In the genomic region with DNA sequence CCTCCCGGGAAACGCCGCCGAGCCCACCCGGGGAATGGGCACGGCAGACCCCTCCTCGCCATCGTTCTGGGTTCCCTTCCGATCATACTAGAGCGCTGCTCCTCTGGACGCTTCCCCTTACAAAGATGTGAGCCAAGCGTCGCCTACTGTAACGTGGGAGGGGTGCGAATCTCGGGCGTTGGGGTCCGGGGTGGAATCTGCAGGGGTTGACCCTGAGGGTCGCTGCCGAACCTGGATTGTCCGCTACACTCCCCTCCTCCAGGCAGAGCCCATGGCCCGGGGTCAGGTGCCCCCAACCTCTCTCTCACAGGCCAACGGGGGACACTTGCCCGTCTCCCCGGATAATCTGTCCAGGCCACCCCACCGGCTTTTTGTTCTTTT, we compare ENCODE assay signal across 1 cellular context.
TF ChIP-seq lines count a peak whose summit lies in the region.

No MANE protein-coding gene starts in this region.

TF ChIP-seq in GM23338, 12 proteins besides CTCF, POLR2A, EP300 and RAD21 (continued from another document):
- TF ChIP-seq, protein P1, sequence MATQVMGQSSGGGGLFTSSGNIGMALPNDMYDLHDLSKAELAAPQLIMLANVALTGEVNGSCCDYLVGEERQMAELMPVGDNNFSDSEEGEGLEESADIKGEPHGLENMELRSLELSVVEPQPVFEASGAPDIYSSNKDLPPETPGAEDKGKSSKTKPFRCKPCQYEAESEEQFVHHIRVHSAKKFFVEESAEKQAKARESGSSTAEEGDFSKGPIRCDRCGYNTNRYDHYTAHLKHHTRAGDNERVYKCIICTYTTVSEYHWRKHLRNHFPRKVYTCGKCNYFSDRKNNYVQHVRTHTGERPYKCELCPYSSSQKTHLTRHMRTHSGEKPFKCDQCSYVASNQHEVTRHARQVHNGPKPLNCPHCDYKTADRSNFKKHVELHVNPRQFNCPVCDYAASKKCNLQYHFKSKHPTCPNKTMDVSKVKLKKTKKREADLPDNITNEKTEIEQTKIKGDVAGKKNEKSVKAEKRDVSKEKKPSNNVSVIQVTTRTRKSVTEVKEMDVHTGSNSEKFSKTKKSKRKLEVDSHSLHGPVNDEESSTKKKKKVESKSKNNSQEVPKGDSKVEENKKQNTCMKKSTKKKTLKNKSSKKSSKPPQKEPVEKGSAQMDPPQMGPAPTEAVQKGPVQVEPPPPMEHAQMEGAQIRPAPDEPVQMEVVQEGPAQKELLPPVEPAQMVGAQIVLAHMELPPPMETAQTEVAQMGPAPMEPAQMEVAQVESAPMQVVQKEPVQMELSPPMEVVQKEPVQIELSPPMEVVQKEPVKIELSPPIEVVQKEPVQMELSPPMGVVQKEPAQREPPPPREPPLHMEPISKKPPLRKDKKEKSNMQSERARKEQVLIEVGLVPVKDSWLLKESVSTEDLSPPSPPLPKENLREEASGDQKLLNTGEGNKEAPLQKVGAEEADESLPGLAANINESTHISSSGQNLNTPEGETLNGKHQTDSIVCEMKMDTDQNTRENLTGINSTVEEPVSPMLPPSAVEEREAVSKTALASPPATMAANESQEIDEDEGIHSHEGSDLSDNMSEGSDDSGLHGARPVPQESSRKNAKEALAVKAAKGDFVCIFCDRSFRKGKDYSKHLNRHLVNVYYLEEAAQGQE (IDR thresholded peaks at IDR 0.05; ENCODE audit: unreplicated experiment), result no peak
- TF ChIP-seq CREB1 (CRISPR knock-in tag; IDR thresholded peaks at IDR 0.05; ENCODE audit: low read depth), result no peak
- no peak for TF ChIP-seq ZNF114 (CRISPR knock-in tag; IDR thresholded peaks at IDR 0.05)
